In genomic region chr5:126269511-126269910, GRCh38 we compare ENCODE assay signal across 18 cellular contexts.
"Had no signal": no experiment of that assay in that cellular context is flagged by ENCODE, and none has a peak within 500 bp of the region (broad histone marks: within the 10 kb centered on the region; RNA-seq: fewer than 3 reads in every experiment).

No MANE protein-coding gene starts in this region.

- ATAC-seq: lower lobe of right lung; naive thymus-derived CD8-positive, alpha-beta T cell; psoas muscle; right cardiac atrium; stimulated activated effector memory CD8-positive, alpha-beta T cell treated with anti-CD3 and anti-CD28 coated beads, Interleukin-12 subunit alpha, Interleukin-12 subunit beta, amount 100 ng/mL, for 72 hours had no signal

- H3K27ac Mint-ChIP-seq: stimulated activated effector memory CD8-positive, alpha-beta T cell treated with anti-CD3 and anti-CD28 coated beads, Interleukin-12 subunit alpha, Interleukin-12 subunit beta, amount 100 ng/mL, for 72 hours had no signal

- H3K36me3 ChIP-seq: lower lobe of right lung, ovary, sigmoid colon, stomach, thyroid gland had no signal

- H3K9me3 Mint-ChIP-seq: stimulated activated effector memory CD8-positive, alpha-beta T cell treated with anti-CD3 and anti-CD28 coated beads, Interleukin-12 subunit alpha, Interleukin-12 subunit beta, amount 100 ng/mL, for 72 hours had no signal

- H3K36me3 Mint-ChIP-seq: naive thymus-derived CD8-positive, alpha-beta T cell; stimulated activated effector memory CD8-positive, alpha-beta T cell treated with anti-CD3 and anti-CD28 coated beads, Interleukin-12 subunit alpha, Interleukin-12 subunit beta, amount 100 ng/mL, for 72 hours had no signal

- H3K27me3 ChIP-seq: dorsolateral prefrontal cortex, ovary, sigmoid colon, stomach, thyroid gland had no signal

- H3K27ac ChIP-seq: lower lobe of right lung, ovary, psoas muscle, sigmoid colon, stomach, thyroid gland had no signal

- DNase-seq: effector CD4-positive, alpha-beta T cell; left ventricle myocardium superior; lower lobe of right lung; naive thymus-derived CD8-positive, alpha-beta T cell; occipital lobe; ovary; posterior cingulate gyrus; psoas muscle; right cardiac atrium; sigmoid colon; stimulated activated CD4-positive, alpha-beta T cell treated with anti-CD3 and anti-CD28 coated beads, Interleukin-2, amount 100 ng/mL, for 24 hours; stimulated activated CD4-positive, alpha-beta T cell treated with anti-CD3 and anti-CD28 coated beads, Interleukin-4, amount 100 ng/mL, for 24 hours; stimulated activated naive CD4-positive, alpha-beta T cell treated with Interleukin-2 at 50 U/mL for 16 hours; stomach; thyroid gland; trophoblast cell had no signal

- H3K4me1 Mint-ChIP-seq: stimulated activated effector memory CD8-positive, alpha-beta T cell treated with anti-CD3 and anti-CD28 coated beads, Interleukin-12 subunit alpha, Interleukin-12 subunit beta, amount 100 ng/mL, for 72 hours had no signal

- H3K4me3 Mint-ChIP-seq: naive thymus-derived CD8-positive, alpha-beta T cell; stimulated activated effector memory CD8-positive, alpha-beta T cell treated with anti-CD3 and anti-CD28 coated beads, Interleukin-12 subunit alpha, Interleukin-12 subunit beta, amount 100 ng/mL, for 72 hours had no signal

- H3K4me3 ChIP-seq: dorsolateral prefrontal cortex, lower lobe of right lung, ovary, psoas muscle, sigmoid colon, stomach, thyroid gland had no signal
